9 cellular contexts compared by ENCODE assay signal in genomic region chr6:42428326-42429041, GRCh38. TPM values are rescaled to one million over a fixed set of nuclear protein-coding genes. Genes with fewer than 3 reads are reported as not detected.
DNase-seq lines count a peak whose midpoint lies in the region; ATAC-seq and TF ChIP-seq lines count a peak whose summit lies in the region.
"Had no signal": no experiment of that assay in that cellular context is flagged by ENCODE, and none has a peak within 500 bp of the region (broad histone marks: within the 10 kb centered on the region; RNA-seq: fewer than 3 reads in every experiment).

No MANE protein-coding gene starts in this region.

- 85 to 90% methylated on average over 6 to 7 of the region's 7 CpGs for WGBS in endodermal cell (ENCODE audit: insufficient coverage in 1 of 2, insufficient read length in 1 of 2), 2 experiments
- WGBS in psoas muscle, 3 donors = 52 to 62% (median 60%) methylated on average over 7 of the region's 7 CpGs
- WGBS in lower leg skin, 2 donors = 31 to 41% methylated on average over 7 of the region's 7 CpGs

- CTCF ChIA-PET in T-cell (lab: Charles Lee) = interaction anchor here (0.5 to 1.6 kb wide), 8 partner anchors 9 to 119 kb away, joined by 3 to 6 read pairs (median 3); no protein-coding TSS in a partner anchor

- H3K27ac ChIP-seq in endodermal cell (ENCODE audit: low read depth, low read length) = peak overlapping the region; percentile 13
- no peak overlapping the region for H3K27ac ChIP-seq in psoas muscle
- H3K27ac ChIP-seq: HL-60 had no signal

- in situ Hi-C loops in KBM-7 (cut with MboI; ENCODE audit: low pct_unique_long_range_greater_than_20kb, low sequenced_read_pairs) = no loop called here

- H3K9me3 ChIP-seq in endodermal cell (ENCODE audit: control insufficient read depth, low read length) (peaks cover 6% of the 10 kb centered on the region), psoas muscle (no peaks in the 10 kb centered on the region)

- no peaks in the 10 kb centered on the region for H3K4me1 ChIP-seq in endodermal cell (ENCODE audit: control insufficient read depth, insufficient read depth, low read length)
- no peaks in the 10 kb centered on the region for H3K4me1 ChIP-seq in psoas muscle

- no peak for TF ChIP-seq CTCF in endodermal cell (conservative IDR thresholded peaks at IDR 0.05)
- TF ChIP-seq CTCF in psoas muscle (IDR thresholded peaks at IDR 0.05) = no peak
- no peak for TF ChIP-seq CTCF in lower leg skin (IDR thresholded peaks at IDR 0.05)

- ATAC-seq in GM18502 (IDR thresholded peaks at IDR 0.05; ENCODE audit: poor library complexity, unreplicated experiment) = peak; percentile 62
- ATAC-seq in T-cell (replicated peaks in 1 of 4) = peak; percentile 72 to 85 (median 78)
- ATAC-seq in psoas muscle = no peak
- ATAC-seq in GM18870 (IDR thresholded peaks at IDR 0.05; ENCODE audit: unreplicated experiment) = no peak
- ATAC-seq in GM21367 (IDR thresholded peaks at IDR 0.05; ENCODE audit: unreplicated experiment) = no peak

- intact Hi-C loops in psoas muscle (cut with DNase I) (no loop called here), lower leg skin (cut with DNase I; ENCODE audit: low total_unique reads) (no loop called here)

- peak in 30 of 34 experiments; percentile 24 to 62 (median 47) for DNase-seq in T-cell
- no peak for DNase-seq in endodermal cell
- DNase-seq in psoas muscle = peak; percentile 38 to 60
- DNase-seq in lower leg skin (ENCODE audit: low spot score in 2 of 2) = no peak
- no peak for DNase-seq in KBM-7

- POLR2A ChIA-PET in T-cell (lab: Charles Lee) = interaction anchor here (0.6 to 1.9 kb wide), 5 partner anchors 38 to 318 kb away, joined by 4 to 7 read pairs (median 4); partner anchors contain the start of gene TBCC (in 1 of the 2)

- H3K9me3 Mint-ChIP-seq in T-cell (peaks cover 0 to 4% (median 1%) of the 10 kb centered on the region in 3 donors), endodermal cell (peaks cover 5% of the 10 kb centered on the region)

- H3K27me3 ChIP-seq in endodermal cell (ENCODE audit: control insufficient read depth, insufficient read depth, low read length, poor library complexity, severe bottlenecking) = no peaks in the 10 kb centered on the region
- no peaks in the 10 kb centered on the region for H3K27me3 ChIP-seq in psoas muscle (ENCODE audit: insufficient read depth in 3 of 3, low read length in 2 of 3)

- H3K4me3 Mint-ChIP-seq in T-cell = peak overlapping the region; percentile 2 to 75 (median 13)
- no peak overlapping the region for H3K4me3 Mint-ChIP-seq in endodermal cell

- H3K27me3 Mint-ChIP-seq in T-cell (no peaks in the 10 kb centered on the region), endodermal cell (ENCODE audit: insufficient read depth) (no peaks in the 10 kb centered on the region)

- H3K36me3 Mint-ChIP-seq in T-cell (peaks cover 18% of the 10 kb centered on the region), endodermal cell (ENCODE audit: low read depth) (peaks cover 5% of the 10 kb centered on the region)

- no peak overlapping the region for H3K9ac ChIP-seq in endodermal cell (ENCODE audit: extremely low read depth, low read length, poor library complexity, severe bottlenecking)

- H3K27ac Mint-ChIP-seq in T-cell (peak overlapping the region; percentile 94 to 96), endodermal cell (peak overlapping the region; percentile 40)

- H3K36me3 ChIP-seq in endodermal cell (ENCODE audit: control insufficient read depth, insufficient read depth, low read length) (no peaks in the 10 kb centered on the region), psoas muscle (ENCODE audit: insufficient read depth in 1 of 2, low read depth in 1 of 2) (no peaks in the 10 kb centered on the region)

- H3K4me3 ChIP-seq in endodermal cell (ENCODE audit: low read length) (no peak overlapping the region), psoas muscle (no peak overlapping the region), lower leg skin (ENCODE audit: low read depth, poor library complexity, severe bottlenecking) (no peak overlapping the region)

- no peak for TF ChIP-seq POLR2A in lower leg skin (IDR thresholded peaks at IDR 0.05)

- H3K4me1 Mint-ChIP-seq in T-cell = peaks cover 62 to 69% (median 68%) of the 10 kb centered on the region in 3 donors
- H3K4me1 Mint-ChIP-seq in endodermal cell = peaks cover 24% of the 10 kb centered on the region

RNA-seq across cellular contexts. Expression of gene TRERF1, which starts 23.2 kb away (rescaled TPM):
- total RNA-seq in T-cell (10 to 100 TPM; 20.5 to 52.2 (median 25.6) TPM), endodermal cell (1 to 10 TPM; 4.7 to 5.3 TPM), psoas muscle (under 1 TPM; 0.34 to 0.99 (median 0.62) TPM), lower leg skin (10 to 100 TPM in 1 of 4 donors, 1 to 10 TPM in 3; 6.9 to 12.1 (median 8.8) TPM)
- 9.3 TPM for polyA plus RNA-seq in endodermal cell (2013, experiment 1 of 2)
- 7.7 TPM for polyA plus RNA-seq in endodermal cell (2013, experiment 2 of 2)
- polyA plus RNA-seq in psoas muscle = under 1 TPM; 0.21 to 0.44 (median 0.33) TPM

Comparison
In these comparisons a context has a peak if more than half of its experiments do, and no peak if none do; other contexts are left out.
1. ATAC-seq: peak in GM18502 (single experiment) and T-cell (4 of 4); none in psoas muscle (0 of 4), GM18870 (single experiment) and GM21367 (single experiment).
2. DNase-seq: peak in T-cell (30 of 34) and psoas muscle (2 of 2); none in endodermal cell (single experiment), lower leg skin (0 of 2) and KBM-7 (single experiment).